1 cellular context compared by ENCODE assay signal in the genomic region with DNA sequence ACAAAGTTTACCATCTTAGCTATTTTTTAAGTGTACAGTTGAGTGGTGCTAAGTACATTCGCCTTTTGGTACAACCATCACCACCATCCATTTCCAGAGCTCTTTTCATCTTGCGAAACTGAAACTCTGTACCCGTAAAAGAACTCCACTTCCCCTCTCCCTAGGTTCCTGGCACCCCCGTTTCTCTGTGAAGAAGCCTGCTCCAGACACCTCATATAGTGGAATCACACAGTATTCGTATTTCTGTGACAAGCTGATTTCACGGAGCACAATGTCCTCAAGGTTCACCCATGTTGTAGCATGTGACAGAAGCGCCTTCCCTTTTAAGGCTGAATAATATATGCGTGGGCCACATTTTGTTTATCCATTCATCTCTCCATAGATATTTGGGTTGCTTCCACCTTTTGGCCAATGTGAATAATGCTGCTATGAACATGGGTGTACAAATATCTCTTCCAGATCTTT.
TF ChIP-seq lines count a peak whose summit lies in the region.

No MANE protein-coding gene starts in this region.

TF ChIP-seq in H1, 55 proteins besides CTCF, POLR2A, EP300 and RAD21 (continued from another document):
- TF ChIP-seq CHD7 (IDR thresholded peaks at IDR 0.05; ENCODE audit: insufficient replicate concordance, low read length), result no peak
- no peak for TF ChIP-seq RNF2 (IDR thresholded peaks at IDR 0.05; ENCODE audit: borderline replicate concordance, low read depth, low read length, missing control alignments, poor library complexity, severe bottlenecking)
- TF ChIP-seq POU5F1 (IDR thresholded peaks at IDR 0.05; ENCODE audit: low read depth, low read length), result no peak
- TF ChIP-seq, protein P1, sequence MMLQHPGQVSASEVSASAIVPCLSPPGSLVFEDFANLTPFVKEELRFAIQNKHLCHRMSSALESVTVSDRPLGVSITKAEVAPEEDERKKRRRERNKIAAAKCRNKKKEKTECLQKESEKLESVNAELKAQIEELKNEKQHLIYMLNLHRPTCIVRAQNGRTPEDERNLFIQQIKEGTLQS (IDR thresholded peaks at IDR 0.05; ENCODE audit: insufficient read depth, low read depth, low read length), result no peak
